Comparison of ENCODE assay signal across 26 cellular contexts in the genomic region with DNA sequence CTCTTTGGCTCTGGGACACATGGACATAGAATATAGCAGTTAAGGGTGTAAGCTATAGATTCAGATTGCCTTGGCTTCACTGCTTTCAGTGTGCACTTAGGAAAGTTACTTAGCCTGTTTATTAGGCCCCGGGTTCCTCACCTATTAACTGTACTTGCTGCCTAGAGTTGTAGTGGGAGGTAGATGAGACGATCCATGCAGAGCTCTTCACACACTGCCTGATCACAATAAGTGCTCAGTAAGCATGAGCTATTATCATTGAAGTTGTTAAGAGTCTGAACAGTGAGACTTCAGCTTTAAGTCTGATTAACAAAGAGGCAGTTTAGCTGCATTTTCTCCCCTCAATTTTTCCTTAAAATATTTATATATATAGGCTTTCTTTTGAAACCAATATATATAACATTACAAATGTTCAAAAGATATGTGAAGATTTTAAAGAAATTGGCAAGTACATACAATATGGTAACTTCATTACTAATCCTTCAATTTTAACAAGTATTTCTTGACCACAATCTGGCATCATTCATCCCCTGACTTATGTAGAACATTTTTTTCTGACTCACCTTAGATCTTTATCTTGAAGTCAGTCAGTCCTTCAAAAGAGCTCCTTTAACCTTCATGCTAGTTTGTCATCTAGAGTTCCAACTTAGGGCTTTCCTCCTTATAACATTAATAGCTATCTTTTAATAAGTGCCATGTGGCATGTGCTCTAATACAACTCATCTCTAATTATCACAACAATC. TPM values are rescaled to one million over a fixed set of nuclear protein-coding genes. Genes with fewer than 3 reads are reported as not detected.
A peak's percentile ranks its signal among the peaks of the same experiment; 100 is the strongest.
DNase-seq lines count a peak whose midpoint lies in the region; ATAC-seq, FAIRE-seq and TF ChIP-seq lines count a peak whose summit lies in the region.
"Had no signal": no experiment of that assay in that cellular context is flagged by ENCODE, and none has a peak within 500 bp of the region (broad histone marks: within the 10 kb centered on the region; RNA-seq: fewer than 3 reads in every experiment).

No MANE protein-coding gene starts in this region.

- FAIRE-seq in bronchial epithelial cell (lab: Jason Lieb, UNC), result no peak
- FAIRE-seq: GM18507, H1, TTC549 had no signal

- no peak overlapping the region for H3K4me3 Mint-ChIP-seq in activated CD4-positive, alpha-beta T cell treated with anti-CD3 and anti-CD28 coated beads for 36 hours
- no peak overlapping the region for H3K4me3 Mint-ChIP-seq in stimulated activated effector memory CD8-positive, alpha-beta T cell treated with anti-CD3 and anti-CD28 coated beads, Interleukin-12 subunit alpha, Interleukin-12 subunit beta, amount 100 ng/mL, for 72 hours
- H3K4me3 Mint-ChIP-seq: activated naive CD4-positive, alpha-beta T cell treated with anti-CD3 and anti-CD28 coated beads, Interleukin-2, amount 10 ng/mL, durations not matched to agents 7 days and 5 days; T-cell had no signal

- TF ChIP-seq CTCF in bronchial epithelial cell (IDR thresholded peaks at IDR 0.05; ENCODE audit: insufficient read depth, low read length, severe bottlenecking), result no peak

- no peaks in the 10 kb centered on the region for H3K36me3 Mint-ChIP-seq in activated CD4-positive, alpha-beta T cell treated with anti-CD3 and anti-CD28 coated beads for 36 hours (ENCODE audit: low read depth)
- no peaks in the 10 kb centered on the region for H3K36me3 Mint-ChIP-seq in stimulated activated effector memory CD8-positive, alpha-beta T cell treated with anti-CD3 and anti-CD28 coated beads, Interleukin-12 subunit alpha, Interleukin-12 subunit beta, amount 100 ng/mL, for 72 hours
- H3K36me3 Mint-ChIP-seq: activated naive CD4-positive, alpha-beta T cell treated with anti-CD3 and anti-CD28 coated beads, Interleukin-2, amount 10 ng/mL, durations not matched to agents 7 days and 5 days; T-cell had no signal

- no peak overlapping the region for H3K4me3 ChIP-seq in bronchial epithelial cell (ENCODE audit: low read depth, low read length)
- H3K4me3 ChIP-seq: sigmoid colon had no signal

- ATAC-seq in activated CD4-positive, alpha-beta T cell treated with anti-CD3 and anti-CD28 coated beads for 36 hours, result peak; percentile 74
- peak; percentile 85 for ATAC-seq in stimulated activated effector memory CD8-positive, alpha-beta T cell treated with anti-CD3 and anti-CD28 coated beads, Interleukin-12 subunit alpha, Interleukin-12 subunit beta, amount 100 ng/mL, for 72 hours
- no peak for ATAC-seq in HG02938 (IDR thresholded peaks at IDR 0.05; ENCODE audit: unreplicated experiment)
- no peak for ATAC-seq in GM18867 (IDR thresholded peaks at IDR 0.05; ENCODE audit: unreplicated experiment)

- CTCF ChIA-PET in activated CD4-positive, alpha-beta T cell treated with anti-CD3 and anti-CD28 coated beads for 36 hours (lab: Charles Lee), result interaction anchor here (0.6 to 1.4 kb wide), 6 partner anchors 13 to 1106 kb away, joined by 3 to 4 read pairs (median 3); no protein-coding TSS in a partner anchor

- no peaks in the 10 kb centered on the region for H3K36me3 ChIP-seq in bronchial epithelial cell (ENCODE audit: control insufficient read depth, insufficient read depth, low read length)
- H3K36me3 ChIP-seq: BE2C, sigmoid colon had no signal

- intact Hi-C loops in activated CD4-positive, alpha-beta T cell treated with anti-CD3 and anti-CD28 coated beads for 36 hours (cut with DNase I, micrococcal nuclease), result no loop called here

- H3K4me1 Mint-ChIP-seq in activated CD4-positive, alpha-beta T cell treated with anti-CD3 and anti-CD28 coated beads for 36 hours, result peaks cover 10% of the 10 kb centered on the region
- H3K4me1 Mint-ChIP-seq in stimulated activated effector memory CD8-positive, alpha-beta T cell treated with anti-CD3 and anti-CD28 coated beads, Interleukin-12 subunit alpha, Interleukin-12 subunit beta, amount 100 ng/mL, for 72 hours, result peaks cover 8% of the 10 kb centered on the region
- H3K4me1 Mint-ChIP-seq: activated naive CD4-positive, alpha-beta T cell treated with anti-CD3 and anti-CD28 coated beads, Interleukin-2, amount 10 ng/mL, durations not matched to agents 7 days and 5 days had no signal

- POLR2A ChIA-PET in activated CD4-positive, alpha-beta T cell treated with anti-CD3 and anti-CD28 coated beads for 36 hours (lab: Charles Lee), result interaction anchor here (1.1 kb wide), 1 partner anchor 20 kb away, joined by 3 read pairs; no protein-coding TSS in a partner anchor

- no peak overlapping the region for H3K27ac Mint-ChIP-seq in activated CD4-positive, alpha-beta T cell treated with anti-CD3 and anti-CD28 coated beads for 36 hours
- no peak overlapping the region for H3K27ac Mint-ChIP-seq in stimulated activated effector memory CD8-positive, alpha-beta T cell treated with anti-CD3 and anti-CD28 coated beads, Interleukin-12 subunit alpha, Interleukin-12 subunit beta, amount 100 ng/mL, for 72 hours
- H3K27ac Mint-ChIP-seq: activated naive CD4-positive, alpha-beta T cell treated with anti-CD3 and anti-CD28 coated beads, Interleukin-2, amount 10 ng/mL, durations not matched to agents 7 days and 5 days; progenitor cell of endocrine pancreas; T-cell had no signal

- H3K27me3 Mint-ChIP-seq in activated CD4-positive, alpha-beta T cell treated with anti-CD3 and anti-CD28 coated beads for 36 hours, result peaks cover 5% of the 10 kb centered on the region

- peaks cover 5% of the 10 kb centered on the region for H3K9me3 Mint-ChIP-seq in activated CD4-positive, alpha-beta T cell treated with anti-CD3 and anti-CD28 coated beads for 36 hours (ENCODE audit: low read depth)
- peaks cover 2% of the 10 kb centered on the region for H3K9me3 Mint-ChIP-seq in stimulated activated effector memory CD8-positive, alpha-beta T cell treated with anti-CD3 and anti-CD28 coated beads, Interleukin-12 subunit alpha, Interleukin-12 subunit beta, amount 100 ng/mL, for 72 hours

- H3K27me3 ChIP-seq in bronchial epithelial cell (ENCODE audit: control insufficient read depth, insufficient read depth, low read length), result no peaks in the 10 kb centered on the region
- H3K27me3 ChIP-seq: sigmoid colon had no signal

- no peak for DNase-seq in activated CD4-positive, alpha-beta T cell treated with anti-CD3 and anti-CD28 coated beads for 36 hours
- DNase-seq in activated CD4-positive, alpha-beta T cell treated with anti-CD3 and anti-CD28 coated beads for 48 hours, result no peak
- DNase-seq in LoVo (ENCODE audit: low spot score) (peak; percentile 46), bronchial epithelial cell (ENCODE audit: low read depth) (peak; percentile 64)
- no peak for DNase-seq in stimulated activated effector memory CD8-positive, alpha-beta T cell treated with anti-CD3 and anti-CD28 coated beads, Interleukin-12 subunit alpha, Interleukin-12 subunit beta, amount 100 ng/mL, for 72 hours (ENCODE audit: low spot score in 2 of 2)
- no peak for DNase-seq in effector CD4-positive, alpha-beta T cell
- DNase-seq: activated CD4-positive, alpha-beta T cell treated with anti-CD3 and anti-CD28 coated beads for 1 hour; activated naive CD4-positive, alpha-beta T cell treated with anti-CD3 and anti-CD28 coated beads, Interleukin-2, amount 10 ng/mL, durations not matched to agents 7 days and 5 days; anterior cingulate cortex; BE2C; caudate nucleus; GDM1; Kasumi-1; kidney glomerular epithelial cell; NCI-H1048; NCI-H1930; NCI-H226; SIG-M5; sigmoid colon; T-cell had no signal

RNA-seq across cellular contexts. Expression of a gene that starts 20.5 kb away (rescaled TPM):
- total RNA-seq in activated CD4-positive, alpha-beta T cell treated with anti-CD3 and anti-CD28 coated beads for 36 hours, result 10 to 100 TPM; 15.5 TPM
- 9.9 and 12.9 TPM in 2 replicates for total RNA-seq in bronchial epithelial cell

Comparison
In these comparisons a context has a peak if more than half of its experiments do, and no peak if none do; other contexts are left out.
1. ATAC-seq: peak in activated CD4-positive, alpha-beta T cell treated with anti-CD3 and anti-CD28 coated beads for 36 hours (single experiment) and stimulated activated effector memory CD8-positive, alpha-beta T cell treated with anti-CD3 and anti-CD28 coated beads, Interleukin-12 subunit alpha, Interleukin-12 subunit beta, amount 100 ng/mL, for 72 hours (single experiment); none in HG02938 (single experiment) and GM18867 (single experiment).
2. DNase-seq: peak in LoVo (single experiment) and bronchial epithelial cell (single experiment); none in activated CD4-positive, alpha-beta T cell treated with anti-CD3 and anti-CD28 coated beads for 36 hours (single experiment), activated CD4-positive, alpha-beta T cell treated with anti-CD3 and anti-CD28 coated beads for 48 hours (single experiment), stimulated activated effector memory CD8-positive, alpha-beta T cell treated with anti-CD3 and anti-CD28 coated beads, Interleukin-12 subunit alpha, Interleukin-12 subunit beta, amount 100 ng/mL, for 72 hours (0 of 2) and effector CD4-positive, alpha-beta T cell (single experiment).